ENCODE assay signal across 16 cellular contexts in the genomic region with DNA sequence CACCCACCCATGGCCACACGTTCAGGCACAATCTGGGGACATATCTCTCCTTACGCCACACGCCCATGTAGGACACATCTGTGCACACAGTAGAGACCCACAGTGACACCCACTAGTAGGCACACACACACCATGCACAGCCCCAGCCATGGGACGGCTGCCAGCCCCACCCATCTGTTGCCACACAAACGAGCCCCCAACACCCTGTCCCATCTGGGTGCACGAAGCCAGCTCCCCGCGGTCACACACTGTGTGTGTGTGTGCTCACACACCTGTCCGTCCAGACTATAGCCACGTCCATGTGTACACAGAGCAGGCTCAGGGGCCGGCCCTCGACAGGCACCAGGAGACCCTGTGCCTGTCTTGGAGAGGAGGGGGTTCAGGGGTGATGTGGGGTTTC. TPM values are rescaled to one million over a fixed set of nuclear protein-coding genes. Genes with fewer than 3 reads are reported as not detected.
DNase-seq lines count a peak whose midpoint lies in the region; ATAC-seq, FAIRE-seq and TF ChIP-seq lines count a peak whose summit lies in the region.
"Had no signal": no experiment of that assay in that cellular context is flagged by ENCODE, and none has a peak within 500 bp of the region (broad histone marks: within the 10 kb centered on the region; RNA-seq: fewer than 3 reads in every experiment).

No MANE protein-coding gene starts in this region.

- H3K27me3 ChIP-seq in right cardiac atrium (ENCODE audit: control insufficient read depth, insufficient read depth) (no peaks in the 10 kb centered on the region), heart left ventricle (peaks cover 34 to 95% (median 62%) of the 10 kb centered on the region in 9 donors), aorta (ENCODE audit: control insufficient read depth in 1 of 2, insufficient read depth in 2 of 2, low read length in 1 of 2) (peaks cover 0 to 2% of the 10 kb centered on the region in 2 donors), A673 (replicated peaks; ENCODE audit: insufficient read depth, low read depth, low read length, poor library complexity) (peaks cover 34% of the 10 kb centered on the region)

- H3K4me1 ChIP-seq in right cardiac atrium (ENCODE audit: control insufficient read depth, insufficient read depth, low read length) (no peaks in the 10 kb centered on the region), heart left ventricle (peaks cover 0 to 12% (median 0%) of the 10 kb centered on the region in 12 donors), kidney (ENCODE audit: control insufficient read depth in 1 of 2, insufficient read depth in 1 of 2, low read depth in 1 of 2, low read length in 2 of 2) (no peaks in the 10 kb centered on the region), aorta (ENCODE audit: control insufficient read depth in 1 of 2, insufficient read depth in 2 of 2, low read length in 2 of 2) (no peaks in the 10 kb centered on the region), A673 (ENCODE audit: insufficient read depth, low read length, poor library complexity, severe bottlenecking) (peaks cover 4% of the 10 kb centered on the region)
- H3K4me1 ChIP-seq: BE2C had no signal

- peak in 2 of 3 donors; percentile 25 to 55 for DNase-seq in right cardiac atrium
- DNase-seq in heart left ventricle, result no peak
- DNase-seq in NCI-H69 (lab: John Stamatoyannopoulos, UW), result peak; percentile 18
- DNase-seq in kidney, result peak; percentile 45
- DNase-seq in aorta, result no peak
- DNase-seq in A673 (ENCODE audit: low spot score), result no peak
- DNase-seq: BE2C, DND-41, GDM1 had no signal

- no peak for FAIRE-seq in kidney (lab: Jason Lieb, UNC)
- FAIRE-seq: A204.1, GM19239, H54 had no signal

- no peak for TF ChIP-seq POLR2A in heart left ventricle (IDR thresholded peaks at IDR 0.05)

- no peak overlapping the region for H3K27ac ChIP-seq in right cardiac atrium (ENCODE audit: low read length)
- H3K27ac ChIP-seq in heart left ventricle, result no peak overlapping the region
- no peak overlapping the region for H3K27ac ChIP-seq in kidney (ENCODE audit: low read depth in 2 of 2, low read length in 2 of 2)
- no peak overlapping the region for H3K27ac ChIP-seq in aorta (ENCODE audit: low read depth in 1 of 2, low read length in 2 of 2)
- H3K27ac ChIP-seq in A673 (ENCODE audit: low read depth, low read length, poor library complexity, severe bottlenecking), result no peak overlapping the region
- H3K27ac ChIP-seq: C4-2B had no signal

- H3K9me3 ChIP-seq in right cardiac atrium (ENCODE audit: control insufficient read depth, low read length), result no peaks in the 10 kb centered on the region
- no peaks in the 10 kb centered on the region for H3K9me3 ChIP-seq in heart left ventricle
- peaks cover 0 to 4% of the 10 kb centered on the region in 2 donors for H3K9me3 ChIP-seq in kidney (ENCODE audit: control insufficient read depth in 1 of 2, low read length in 2 of 2)
- H3K9me3 ChIP-seq in aorta (ENCODE audit: control insufficient read depth, low read length), result no peaks in the 10 kb centered on the region
- H3K9me3 ChIP-seq in A673 (ENCODE audit: low read depth, low read length, poor library complexity, severe bottlenecking), result no peaks in the 10 kb centered on the region
- H3K9me3 ChIP-seq: BE2C had no signal

- intact Hi-C loops in right cardiac atrium (cut with DNase I) (no loop called here), heart left ventricle (cut with DNase I) (no loop called here), kidney (cut with DNase I) (no loop called here), aorta (cut with DNase I) (no loop called here), A673 (cut with micrococcal nuclease; ENCODE audit: unreplicated experiment) (no loop called here)

- no peak overlapping the region for H3K4me3 ChIP-seq in right cardiac atrium (ENCODE audit: low read length)
- H3K4me3 ChIP-seq in heart left ventricle, result no peak overlapping the region
- no peak overlapping the region for H3K4me3 ChIP-seq in kidney (ENCODE audit: low read length in 2 of 2)
- no peak overlapping the region for H3K4me3 ChIP-seq in aorta (ENCODE audit: low read length in 2 of 2)
- no peak overlapping the region for H3K4me3 ChIP-seq in A673 (ENCODE audit: low read depth, low read length, poor library complexity, severe bottlenecking)

- POLR2A ChIA-PET in A673 (lab: Charles Lee; ENCODE audit: low non-redundant PET), result interaction anchor here (0.6 kb wide), 1 partner anchor 198 kb away, joined by 4 read pairs; no protein-coding TSS in a partner anchor

- no peak for ATAC-seq in right cardiac atrium
- ATAC-seq in heart left ventricle, result no peak
- peak; percentile 12 for ATAC-seq in aorta (ENCODE audit: low FRiP score)
- no peak for ATAC-seq in GM18907 (IDR thresholded peaks at IDR 0.05; ENCODE audit: unreplicated experiment)

- H3K36me3 ChIP-seq in heart left ventricle (no peaks in the 10 kb centered on the region), kidney (ENCODE audit: control insufficient read depth in 1 of 2, insufficient read depth in 2 of 2, low read length in 2 of 2) (no peaks in the 10 kb centered on the region), aorta (ENCODE audit: control insufficient read depth in 1 of 2, insufficient read depth in 2 of 2, low read length in 1 of 2) (no peaks in the 10 kb centered on the region), A673 (ENCODE audit: insufficient read depth, low read length, poor library complexity, severe bottlenecking) (no peaks in the 10 kb centered on the region)
- H3K36me3 ChIP-seq: BE2C had no signal

- TF ChIP-seq CTCF in heart left ventricle (IDR thresholded peaks at IDR 0.05), result no peak
- no peak for TF ChIP-seq CTCF in kidney (IDR thresholded peaks at IDR 0.05; ENCODE audit: borderline replicate concordance, extremely low read depth, insufficient read depth)
- no peak for TF ChIP-seq CTCF in A673 (conservative IDR thresholded peaks at IDR 0.05; ENCODE audit: low read depth, low read length)

- CTCF ChIA-PET in A673 (lab: Charles Lee), result no interaction called here

- no TSS peak for BruUV-seq in A673 (replicated peaks; lab: Mats Ljungman, UMichigan)

- WGBS in right cardiac atrium, result 59% methylated on average over 12 of the region's 12 CpGs
- 45 to 58% (median 55%) methylated on average over 5 to 12 of the region's 12 CpGs for WGBS in heart left ventricle, 4 donors
- WGBS in aorta, 2 donors, result 53 to 54% methylated on average over 12 of the region's 12 CpGs

- no peak overlapping the region for H3K9ac ChIP-seq in kidney (ENCODE audit: low read length in 2 of 2)

RNA-seq across cellular contexts. Expression of gene ERFL, which starts 10.6 kb away (rescaled TPM):
- total RNA-seq in right cardiac atrium (under 1 TPM in 1 of 4 donors, not detected in 3; 0.20 TPM), heart left ventricle (under 1 TPM in 1 of 9 donors, not detected in 8; 0.13 TPM), kidney (0.69 TPM), aorta (under 1 TPM; 0.51 to 0.81 TPM), A673 (2021) (0.95 and 1.2 TPM in 2 replicates)
- polyA plus RNA-seq in right cardiac atrium (0.02 TPM), heart left ventricle (not detected), kidney (ENCODE audit: insufficient read depth, low read depth, low replicate concordance) (not detected), aorta (under 1 TPM in 1 of 2 donors, not detected in 1; 0.46 TPM)
- polyA plus RNA-seq: AG04450, IgD-negative memory B cell had no signal

RNA-seq across cellular contexts. Expression of gene ARHGEF1, which starts 34.7 kb away (rescaled TPM):
- total RNA-seq in right cardiac atrium (10 to 100 TPM; 39.7 to 43.9 (median 40.8) TPM), heart left ventricle (10 to 100 TPM; 22.8 to 89.2 (median 27.2) TPM), kidney (139 TPM), aorta (100 to 1,000 TPM in 1 of 2 donors, 10 to 100 TPM in 1; 95.5 to 137 TPM), A673 (2021) (159 and 164 TPM in 2 replicates)
- polyA plus RNA-seq in right cardiac atrium (42.8 TPM), heart left ventricle (10 to 100 TPM; 32.1 to 44.1 TPM), kidney (ENCODE audit: insufficient read depth, low read depth, low replicate concordance) (39.0 TPM), aorta (100 to 1,000 TPM in 1 of 2 donors, 10 to 100 TPM in 1; 29.8 to 163 TPM)

RNA-seq across cellular contexts. Expression of gene CD79A, which starts 40.6 kb away (rescaled TPM):
- total RNA-seq in right cardiac atrium (under 1 TPM in 2 of 4 donors, not detected in 2; 0.37 to 0.58 TPM), heart left ventricle (under 1 TPM in 3 of 9 donors, not detected in 6; 0.37 to 0.88 (median 0.45) TPM), kidney (11.0 TPM), aorta (1 to 10 TPM in 1 of 2 donors, under 1 TPM in 1; 0.96 to 1.3 TPM), A673 (2021) (14.4 and 17.8 TPM in 2 replicates)
- polyA plus RNA-seq in right cardiac atrium (0.09 TPM), heart left ventricle (under 1 TPM in 1 of 2 donors, not detected in 1; 0.51 TPM), kidney (ENCODE audit: insufficient read depth, low read depth, low replicate concordance) (0.32 TPM), aorta (under 1 TPM; 0.49 to 0.63 TPM)

RNA-seq across cellular contexts. Expression of gene RABAC1, which starts 41.4 kb away (rescaled TPM):
- total RNA-seq in right cardiac atrium, result 100 to 1,000 TPM in 1 of 4 donors, 10 to 100 TPM in 3; 79.6 to 113 (median 90.3) TPM
- polyA plus RNA-seq in right cardiac atrium, result 140 TPM
- total RNA-seq in heart left ventricle, result 100 to 1,000 TPM in 3 of 9 donors, 10 to 100 TPM in 6; 43.2 to 128 (median 67.2) TPM
- 100 to 1,000 TPM in 1 of 2 donors, 10 to 100 TPM in 1; 97.2 to 217 TPM for polyA plus RNA-seq in heart left ventricle
- 146 TPM for total RNA-seq in kidney
- 333 TPM for polyA plus RNA-seq in kidney (ENCODE audit: insufficient read depth, low read depth, low replicate concordance)
- 100 to 1,000 TPM; 175 to 198 TPM for total RNA-seq in aorta
- polyA plus RNA-seq in aorta, result 100 to 1,000 TPM; 223 to 376 TPM
- 114 and 124 TPM in 2 replicates for total RNA-seq in A673 (2021)

RNA-seq across cellular contexts. Expression of gene RPS19, which starts 57.6 kb away (rescaled TPM):
- total RNA-seq in right cardiac atrium (100 to 1,000 TPM; 625 to 784 (median 741) TPM), heart left ventricle (1,000 to 10,000 TPM in 1 of 9 donors, 100 to 1,000 TPM in 8; 161 to 1,072 (median 585) TPM), kidney (1,433 TPM), aorta (1,000 to 10,000 TPM; 1,062 to 1,150 TPM), A673 (2021) (2,479 and 2,559 TPM in 2 replicates)
- polyA plus RNA-seq in right cardiac atrium (863 TPM), heart left ventricle (1,000 to 10,000 TPM in 1 of 2 donors, 100 to 1,000 TPM in 1; 840 to 1,676 TPM), kidney (ENCODE audit: insufficient read depth, low read depth, low replicate concordance) (2,116 TPM), aorta (1,000 to 10,000 TPM; 2,268 to 2,335 TPM)

Comparison
In these comparisons a context has a peak if more than half of its experiments do, and no peak if none do; other contexts are left out.
1. DNase-seq: peak in right cardiac atrium (2 of 3), NCI-H69 (single experiment) and kidney (single experiment); none in heart left ventricle (0 of 5), aorta (0 of 2) and A673 (single experiment).